ENCODE assay signal across 8 cellular contexts in genomic region chr5:177133119-177133844, GRCh38. TPM values are rescaled to one million over a fixed set of nuclear protein-coding genes. Genes with fewer than 3 reads are reported as not detected.
DNase-seq lines count a peak whose midpoint lies in the region; ATAC-seq lines count a peak whose summit lies in the region.

Gene NSD1, plus strand, starts transcription at chr5:177133773. Its CDS starts 1,331 bp downstream, at chr5:177135104.

- peak; percentile 67 for ATAC-seq in GM19455 (IDR thresholded peaks at IDR 0.05; ENCODE audit: unreplicated experiment)

- H3K27me3 Mint-ChIP-seq in activated naive CD4-positive, alpha-beta T cell treated with anti-CD3 and anti-CD28 coated beads for 36 hours (ENCODE audit: low read depth), result no peaks in the 10 kb centered on the region

- intact Hi-C loops in activated naive CD4-positive, alpha-beta T cell treated with anti-CD3 and anti-CD28 coated beads for 36 hours (cut with micrococcal nuclease), result loop anchor here (1.0 to 5.0 kb wide), 6 partner anchors 19 to 596 kb away; partner anchors contain the start of genes GRK6, PDLIM7, RGS14 and RNF44

- peaks cover 40% of the 10 kb centered on the region for H3K36me3 ChIP-seq in SJSA1

- peaks cover 7% of the 10 kb centered on the region; the same call in 1 of the 2 replicates for H3K9me3 ChIP-seq in SJSA1 (replicated peaks)

- H3K4me1 ChIP-seq in SJSA1 (replicated peaks), result peaks cover 49% of the 10 kb centered on the region

- no peaks in the 10 kb centered on the region for H3K27me3 ChIP-seq in SJSA1 (replicated peaks)

- H3K27ac Mint-ChIP-seq in activated naive CD4-positive, alpha-beta T cell treated with anti-CD3 and anti-CD28 coated beads for 36 hours, result peak within 1 kb of the TSS; percentile 88

- peak within 1 kb of the TSS; percentile 28 for H3K27ac ChIP-seq in SJSA1

- peak; percentile 62 for DNase-seq in CMK (ENCODE audit: low read depth)
- DNase-seq in HPDE6-E6E7 (ENCODE audit: extremely low spot score), result peak; percentile 63
- DNase-seq in SJSA1 (ENCODE audit: low read depth in 1 of 2, low spot score in 2 of 2), result peak; percentile 73 to 84
- DNase-seq in activated naive CD4-positive, alpha-beta T cell treated with anti-CD3 and anti-CD28 coated beads for 36 hours, result peak; percentile 90
- DNase-seq in germinal center (ENCODE audit: low spot score), result peak; percentile 94
- peak; percentile 92 for DNase-seq in occipital lobe (lab: John Stamatoyannopoulos, UW)
- peak; percentile 91 for DNase-seq in superior temporal gyrus (ENCODE audit: extremely low spot score)

- H3K4me3 Mint-ChIP-seq in activated naive CD4-positive, alpha-beta T cell treated with anti-CD3 and anti-CD28 coated beads for 36 hours, result peak within 1 kb of the TSS; percentile 88

- CTCF ChIA-PET in activated naive CD4-positive, alpha-beta T cell treated with anti-CD3 and anti-CD28 coated beads for 36 hours (lab: Charles Lee), result interaction anchor here (2.7 kb wide), 1 partner anchor 20 kb away, joined by 16 read pairs; no protein-coding TSS in a partner anchor

- H3K9me3 Mint-ChIP-seq in activated naive CD4-positive, alpha-beta T cell treated with anti-CD3 and anti-CD28 coated beads for 36 hours, result no peaks in the 10 kb centered on the region

- peak within 1 kb of the TSS; percentile 68 for H3K4me3 ChIP-seq in SJSA1

- H3K4me1 Mint-ChIP-seq in activated naive CD4-positive, alpha-beta T cell treated with anti-CD3 and anti-CD28 coated beads for 36 hours (ENCODE audit: low read depth), result peaks cover 52% of the 10 kb centered on the region

- peaks cover 24% of the 10 kb centered on the region for H3K36me3 Mint-ChIP-seq in activated naive CD4-positive, alpha-beta T cell treated with anti-CD3 and anti-CD28 coated beads for 36 hours (ENCODE audit: low read depth)

RNA-seq across cellular contexts. Expression of gene NSD1, which starts in this region (rescaled TPM):
- total RNA-seq in SJSA1 (2014; rRNA removed; shearing (Covaris generic)), result 41.4 and 47.7 TPM in 2 replicates
- total RNA-seq in activated naive CD4-positive, alpha-beta T cell treated with anti-CD3 and anti-CD28 coated beads for 36 hours, result 10 to 100 TPM; 50.2 to 51.7 TPM
- total RNA-seq in occipital lobe, result 89.8 TPM

Comparison
In these comparisons a context has a peak if more than half of its experiments do, and no peak if none do; other contexts are left out.
1. Peak in every context shown above with its lines: DNase-seq, ATAC-seq, H3K4me3 ChIP-seq and H3K27ac ChIP-seq.